In genomic region chr16:11557811-11558210, GRCh38 we compare ENCODE assay signal across 10 cellular contexts. TPM values are rescaled to one million over a fixed set of nuclear protein-coding genes. Genes with fewer than 3 reads are reported as not detected.
DNase-seq lines count a peak whose midpoint lies in the region; ATAC-seq and TF ChIP-seq lines count a peak whose summit lies in the region.
"Had no signal": no experiment of that assay in that cellular context is flagged by ENCODE, and none has a peak within 500 bp of the region (broad histone marks: within the 10 kb centered on the region; RNA-seq: fewer than 3 reads in every experiment).

No MANE protein-coding gene starts in this region.

- intact Hi-C loops in activated CD4-positive, alpha-beta T cell treated with anti-CD3 and anti-CD28 coated beads, Interleukin-2, amount 10 ng/mL, durations not matched to agents 24 days and 14 days (cut with micrococcal nuclease): no loop called here

- TF ChIP-seq EP300 in suprapubic skin (IDR thresholded peaks at IDR 0.05): no peak

- peaks cover 45% of the 10 kb centered on the region for H3K4me1 ChIP-seq in suprapubic skin

- no peaks in the 10 kb centered on the region for H3K27me3 ChIP-seq in suprapubic skin
- H3K27me3 ChIP-seq: tibial artery had no signal

- peaks cover 11% of the 10 kb centered on the region for H3K9me3 Mint-ChIP-seq in activated CD4-positive, alpha-beta T cell treated with anti-CD3 and anti-CD28 coated beads, Interleukin-2, amount 10 ng/mL, durations not matched to agents 24 days and 14 days

- 43% methylated on average over 1 of the region's 6 CpGs for WGBS in suprapubic skin

- peak overlapping the region; percentile 48 for H3K27ac Mint-ChIP-seq in activated CD4-positive, alpha-beta T cell treated with anti-CD3 and anti-CD28 coated beads, Interleukin-2, amount 10 ng/mL, durations not matched to agents 24 days and 14 days

- no peak for TF ChIP-seq CTCF in suprapubic skin (IDR thresholded peaks at IDR 0.05)

- no peak for TF ChIP-seq POLR2A in suprapubic skin (IDR thresholded peaks at IDR 0.05)

- H3K4me3 Mint-ChIP-seq in activated CD4-positive, alpha-beta T cell treated with anti-CD3 and anti-CD28 coated beads, Interleukin-2, amount 10 ng/mL, durations not matched to agents 24 days and 14 days: peak overlapping the region; percentile 41

- no peak for DNase-seq in activated CD4-positive, alpha-beta T cell treated with anti-CD3 and anti-CD28 coated beads, Interleukin-2, amount 10 ng/mL, durations not matched to agents 24 days and 14 days
- no peak for DNase-seq in activated CD4-positive, alpha-beta T cell treated with anti-CD3 and anti-CD28 coated beads for 4 hours
- DNase-seq in midbrain (lab: John Stamatoyannopoulos, UW) (peak; percentile 88), suprapubic skin (ENCODE audit: low spot score in 2 of 2) (no peak), SK-N-DZ (ENCODE audit: low spot score) (no peak), activated gamma-delta T cell (lab: John Stamatoyannopoulos, UW) (no peak)
- DNase-seq: tibial artery had no signal

- peaks cover 54% of the 10 kb centered on the region for H3K4me1 Mint-ChIP-seq in activated CD4-positive, alpha-beta T cell treated with anti-CD3 and anti-CD28 coated beads, Interleukin-2, amount 10 ng/mL, durations not matched to agents 24 days and 14 days

- peak overlapping the region; percentile 99 for H3K27ac ChIP-seq in cingulate gyrus (ENCODE audit: low read depth, low read length)
- peak overlapping the region; percentile 79 for H3K27ac ChIP-seq in suprapubic skin

- peaks cover 38% of the 10 kb centered on the region for H3K36me3 ChIP-seq in suprapubic skin

- H3K9me3 ChIP-seq in suprapubic skin: peaks cover 7% of the 10 kb centered on the region
- H3K9me3 ChIP-seq: tibial artery had no signal

- ATAC-seq in HG02973 (IDR thresholded peaks at IDR 0.05; ENCODE audit: unreplicated experiment): no peak
- ATAC-seq: Panc1 had no signal

- H3K27me3 Mint-ChIP-seq in activated CD4-positive, alpha-beta T cell treated with anti-CD3 and anti-CD28 coated beads, Interleukin-2, amount 10 ng/mL, durations not matched to agents 24 days and 14 days: no peaks in the 10 kb centered on the region

- H3K36me3 Mint-ChIP-seq in activated CD4-positive, alpha-beta T cell treated with anti-CD3 and anti-CD28 coated beads, Interleukin-2, amount 10 ng/mL, durations not matched to agents 24 days and 14 days (ENCODE audit: low read depth): peaks cover 60% of the 10 kb centered on the region

- no peak overlapping the region for H3K4me3 ChIP-seq in suprapubic skin
- H3K4me3 ChIP-seq: tibial artery had no signal

RNA-seq across cellular contexts. Expression of gene LITAF, which starts 28.9 kb away (rescaled TPM):
- total RNA-seq in activated CD4-positive, alpha-beta T cell treated with anti-CD3 and anti-CD28 coated beads, Interleukin-2, amount 10 ng/mL, durations not matched to agents 24 days and 14 days: 163 and 170 TPM in 2 replicates
- 10 to 100 TPM; 48.8 to 82.2 (median 72.8) TPM for total RNA-seq in suprapubic skin
- 0.60 and 0.96 TPM in 2 replicates for polyA plus RNA-seq in SK-N-DZ (2014; cell fraction: cytosol; rRNA removed)
- 0.37 TPM in 1 of 2 replicates, not detected in the other for polyA plus RNA-seq in SK-N-DZ (2014; cell fraction: nucleus; rRNA removed)
